ENCODE assay signal across 17 cellular contexts in genomic region chrX:23871905-23872546, GRCh38. TPM values are rescaled to one million over a fixed set of nuclear protein-coding genes. Genes with fewer than 3 reads are reported as not detected.
DNase-seq lines count a peak whose midpoint lies in the region; ATAC-seq and TF ChIP-seq lines count a peak whose summit lies in the region.
"Had no signal": no experiment of that assay in that cellular context is flagged by ENCODE, and none has a peak within 500 bp of the region (broad histone marks: within the 10 kb centered on the region; RNA-seq: fewer than 3 reads in every experiment).

No MANE protein-coding gene starts in this region.

- no peak for DNase-seq in Right ventricle myocardium superior
- no peak for DNase-seq in Right ventricle myocardium inferior (ENCODE audit: missing footprints)
- DNase-seq in SIG-M5 treated with dmso at 0.1 percent for 504 hours (lab: John Stamatoyannopoulos, UW; ENCODE audit: unreplicated experiment): peak; percentile 91
- peak; percentile 46 for DNase-seq in left lobe of liver (ENCODE audit: low spot score)
- peak in 1 of 2 donors; percentile 31 for DNase-seq in upper lobe of left lung
- DNase-seq in dorsolateral prefrontal cortex: no peak
- no peak for DNase-seq in islet precursor cell
- DNase-seq: activated CD4-positive, alpha-beta T cell treated with anti-CD3 and anti-CD28 coated beads for 36 hours; DMS53; NCI-H2029 treated with DMSO at 0.1 percent for 48 hours; stimulated activated CD4-positive, alpha-beta T cell treated with anti-CD3 and anti-CD28 coated beads, Interleukin-12 subunit alpha, Interleukin-12 subunit beta, amount 100 ng/mL, for 4 hours; tibial artery had no signal

- H3K4me3 ChIP-seq in upper lobe of left lung: no peak overlapping the region
- H3K4me3 ChIP-seq in dorsolateral prefrontal cortex: no peak overlapping the region
- H3K4me3 ChIP-seq: tibial artery had no signal

- H3K9me3 ChIP-seq in upper lobe of left lung: no peaks in the 10 kb centered on the region
- H3K9me3 ChIP-seq: tibial artery had no signal

- TF ChIP-seq POLR2A in upper lobe of left lung (IDR thresholded peaks at IDR 0.05): peak in 1 of 4 donors; percentile 54

- H3K27me3 ChIP-seq in upper lobe of left lung (no peaks in the 10 kb centered on the region), dorsolateral prefrontal cortex (peaks cover 0 to 34% (median under 1%) of the 10 kb centered on the region in 45 donors)
- H3K27me3 ChIP-seq: tibial artery had no signal

- ATAC-seq in Right ventricle myocardium superior (ENCODE audit: poor library complexity) (peak; percentile 66), Right ventricle myocardium inferior (no peak), left lobe of liver (peak; percentile 97), upper lobe of left lung (ENCODE audit: low FRiP score in 2 of 2) (peak; percentile 57 to 59), GM19328 (IDR thresholded peaks at IDR 0.05; ENCODE audit: unreplicated experiment) (no peak)
- ATAC-seq: activated CD4-positive, alpha-beta T cell treated with anti-CD3 and anti-CD28 coated beads for 36 hours; activated T-helper 17 cell treated with anti-CD3 and anti-CD28 coated beads, Interleukin-2, amount 50 U/mL, for 72 hours had no signal

- TF ChIP-seq CTCF in upper lobe of left lung (IDR thresholded peaks at IDR 0.05) (no peak), dorsolateral prefrontal cortex (IDR thresholded peaks at IDR 0.05 in 54 of 56, conservative IDR thresholded peaks at IDR 0.05 in 2 of 56; ENCODE audit: low read depth in 1 of 56, partially characterized antibody in 56 of 56) (no peak)

- no peaks in the 10 kb centered on the region for H3K36me3 ChIP-seq in upper lobe of left lung
- H3K36me3 ChIP-seq: tibial artery had no signal

- H3K4me1 ChIP-seq in upper lobe of left lung: no peaks in the 10 kb centered on the region
- H3K4me1 ChIP-seq: tibial artery had no signal

- WGBS in upper lobe of left lung, 2 donors: 70 to 72% methylated on average over 4 of the region's 4 CpGs

- no peak for TF ChIP-seq EP300 in upper lobe of left lung (IDR thresholded peaks at IDR 0.05)

- intact Hi-C loops in Right ventricle myocardium superior (cut with DNase I): no loop called here
- intact Hi-C loops in Right ventricle myocardium inferior (cut with DNase I): no loop called here
- intact Hi-C loops in dorsolateral prefrontal cortex (cut with DNase I): no loop called here

- H3K27ac ChIP-seq in upper lobe of left lung (peak overlapping the region in 3 of 4 donors; percentile 30 to 58 (median 42)), dorsolateral prefrontal cortex (peak overlapping the region in 1 of 59 donors; percentile 9)
- H3K27ac ChIP-seq: C4-2B, tibial artery had no signal

RNA-seq across cellular contexts. Expression of gene APOO, which starts 35.7 kb away (rescaled TPM):
- 112 TPM for total RNA-seq in Right ventricle myocardium superior
- total RNA-seq in Right ventricle myocardium inferior: 112 TPM
- total RNA-seq in left lobe of liver: 11.2 TPM
- 10 to 100 TPM in 5 of 6 donors, under 1 TPM in 1; 0.89 to 15.0 (median 12.0) TPM for total RNA-seq in upper lobe of left lung
- 100 to 1,000 TPM in 17 of 120 experiments, 10 to 100 TPM in 103; 29.9 to 113 (median 77.0) TPM for total RNA-seq in dorsolateral prefrontal cortex

RNA-seq across cellular contexts. Expression of gene CXorf58, which starts 35.8 kb away (rescaled TPM):
- total RNA-seq in Right ventricle myocardium superior: 0.22 TPM
- 0.32 TPM for total RNA-seq in Right ventricle myocardium inferior
- total RNA-seq in left lobe of liver: not detected
- total RNA-seq in upper lobe of left lung: under 1 TPM in 1 of 6 donors, not detected in 5; 0.11 TPM
- 1 to 10 TPM in 3 of 120 experiments, under 1 TPM in 16, not detected in 101; 0.26 to 1.4 (median 0.51) TPM for total RNA-seq in dorsolateral prefrontal cortex
- total RNA-seq: A172, mesenteric fat pad had no signal

Comparison
In these comparisons a context has a peak if more than half of its experiments do, and no peak if none do; other contexts are left out.
1. ATAC-seq: peak in Right ventricle myocardium superior (single experiment), left lobe of liver (single experiment) and upper lobe of left lung (2 of 2); none in Right ventricle myocardium inferior (single experiment) and GM19328 (single experiment).
2. DNase-seq: peak in SIG-M5 treated with dmso at 0.1 percent for 504 hours (single experiment) and left lobe of liver (single experiment); none in Right ventricle myocardium superior (single experiment), Right ventricle myocardium inferior (single experiment), dorsolateral prefrontal cortex (0 of 10) and islet precursor cell (single experiment).